In the genomic region with DNA sequence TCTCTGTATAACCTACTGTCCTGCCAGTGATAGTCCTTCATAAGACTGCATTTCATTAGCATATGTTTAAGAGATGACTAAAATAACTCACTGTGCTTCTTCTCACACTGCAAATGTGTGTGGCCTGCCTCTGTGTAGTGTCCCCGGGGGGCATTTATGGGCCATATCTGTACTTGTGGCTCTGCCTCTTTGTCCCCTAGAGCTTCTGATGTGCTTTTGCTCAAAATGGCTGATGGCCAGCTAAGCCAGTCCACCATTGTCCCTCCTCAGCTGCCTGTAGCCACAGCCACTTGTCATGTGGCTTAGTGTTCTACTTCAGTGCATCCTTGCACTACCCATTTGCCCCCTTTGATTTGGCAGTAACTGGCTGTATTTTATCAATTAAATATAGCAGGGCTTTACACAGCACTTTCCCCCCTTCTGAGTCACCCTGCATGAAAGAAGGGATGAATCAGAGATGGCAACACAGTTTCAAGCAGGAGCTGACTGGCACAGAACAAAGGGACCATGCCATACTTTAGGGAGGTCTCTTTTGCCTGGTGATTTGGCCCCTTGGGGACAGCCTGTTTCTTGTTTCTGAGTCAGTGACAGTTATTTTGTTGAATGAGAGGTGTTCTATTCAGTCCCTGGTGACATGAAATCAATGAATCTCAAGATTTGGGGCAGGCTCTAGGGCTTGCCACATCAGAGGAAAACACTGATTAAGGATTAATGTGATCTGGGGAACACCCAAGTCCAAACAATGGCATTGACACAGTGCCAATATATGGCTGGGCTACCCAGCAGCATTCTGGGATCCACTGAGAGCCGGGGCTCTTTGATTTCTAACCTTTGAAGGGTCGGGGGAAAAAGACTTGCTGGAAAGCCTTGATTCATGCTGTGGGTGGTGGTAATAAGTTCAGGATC, we compare ENCODE assay signal across 1 cellular context.
A peak's percentile ranks its signal among the peaks of the same experiment; 100 is the strongest.
TF ChIP-seq lines count a peak whose summit lies in the region.

No MANE protein-coding gene starts in this region.

TF ChIP-seq in HCT116, 20 proteins besides CTCF, POLR2A, EP300 and RAD21 (continued from another document):
- TF ChIP-seq, protein P1, sequence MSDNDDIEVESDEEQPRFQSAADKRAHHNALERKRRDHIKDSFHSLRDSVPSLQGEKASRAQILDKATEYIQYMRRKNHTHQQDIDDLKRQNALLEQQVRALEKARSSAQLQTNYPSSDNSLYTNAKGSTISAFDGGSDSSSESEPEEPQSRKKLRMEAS (IDR thresholded peaks at IDR 0.05) = peak; percentile 49
- peak; percentile 79 for TF ChIP-seq CEBPB (IDR thresholded peaks at IDR 0.05; ENCODE audit: low read depth)
- TF ChIP-seq ZFX (IDR thresholded peaks at IDR 0.05) = no peak
- TF ChIP-seq JUND (IDR thresholded peaks at IDR 0.05) = peak; percentile 85
- TF ChIP-seq YY1 (IDR thresholded peaks at IDR 0.05; ENCODE audit: extremely low read depth, insufficient replicate concordance, low read depth, low read length) = peak; percentile 9
- TF ChIP-seq POLR2AphosphoS5 (IDR thresholded peaks at IDR 0.05; ENCODE audit: low read depth, low read length) = no peak
- TF ChIP-seq ELF1 (IDR thresholded peaks at IDR 0.05; ENCODE audit: borderline replicate concordance, low read depth) = no peak
- peak; percentile 71 for TF ChIP-seq SRF (IDR thresholded peaks at IDR 0.05; ENCODE audit: low read depth)
- TF ChIP-seq, protein P2, sequence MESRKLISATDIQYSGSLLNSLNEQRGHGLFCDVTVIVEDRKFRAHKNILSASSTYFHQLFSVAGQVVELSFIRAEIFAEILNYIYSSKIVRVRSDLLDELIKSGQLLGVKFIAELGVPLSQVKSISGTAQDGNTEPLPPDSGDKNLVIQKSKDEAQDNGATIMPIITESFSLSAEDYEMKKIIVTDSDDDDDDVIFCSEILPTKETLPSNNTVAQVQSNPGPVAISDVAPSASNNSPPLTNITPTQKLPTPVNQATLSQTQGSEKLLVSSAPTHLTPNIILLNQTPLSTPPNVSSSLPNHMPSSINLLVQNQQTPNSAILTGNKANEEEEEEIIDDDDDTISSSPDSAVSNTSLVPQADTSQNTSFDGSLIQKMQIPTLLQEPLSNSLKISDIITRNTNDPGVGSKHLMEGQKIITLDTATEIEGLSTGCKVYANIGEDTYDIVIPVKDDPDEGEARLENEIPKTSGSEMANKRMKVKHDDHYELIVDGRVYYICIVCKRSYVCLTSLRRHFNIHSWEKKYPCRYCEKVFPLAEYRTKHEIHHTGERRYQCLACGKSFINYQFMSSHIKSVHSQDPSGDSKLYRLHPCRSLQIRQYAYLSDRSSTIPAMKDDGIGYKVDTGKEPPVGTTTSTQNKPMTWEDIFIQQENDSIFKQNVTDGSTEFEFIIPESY (IDR thresholded peaks at IDR 0.05; ENCODE audit: extremely low read depth, insufficient replicate concordance, low read length) = no peak
- TF ChIP-seq TCF7L2 (IDR thresholded peaks at IDR 0.05; ENCODE audit: borderline replicate concordance, extremely low read depth, insufficient read depth, insufficient read length) = peak; percentile 93
- TF ChIP-seq ZNF274 (IDR thresholded peaks at IDR 0.05; ENCODE audit: low read depth, low read length) = no peak
- TF ChIP-seq SIN3A (IDR thresholded peaks at IDR 0.05; ENCODE audit: low read depth) = peak; percentile 84
- TF ChIP-seq CBX3 (IDR thresholded peaks at IDR 0.05; ENCODE audit: low read depth) = peak; percentile 75; the same call in 1 of the 2 replicates
TF ChIP-seq in HCT116: peak in this region for 11.
